In the genomic region with DNA sequence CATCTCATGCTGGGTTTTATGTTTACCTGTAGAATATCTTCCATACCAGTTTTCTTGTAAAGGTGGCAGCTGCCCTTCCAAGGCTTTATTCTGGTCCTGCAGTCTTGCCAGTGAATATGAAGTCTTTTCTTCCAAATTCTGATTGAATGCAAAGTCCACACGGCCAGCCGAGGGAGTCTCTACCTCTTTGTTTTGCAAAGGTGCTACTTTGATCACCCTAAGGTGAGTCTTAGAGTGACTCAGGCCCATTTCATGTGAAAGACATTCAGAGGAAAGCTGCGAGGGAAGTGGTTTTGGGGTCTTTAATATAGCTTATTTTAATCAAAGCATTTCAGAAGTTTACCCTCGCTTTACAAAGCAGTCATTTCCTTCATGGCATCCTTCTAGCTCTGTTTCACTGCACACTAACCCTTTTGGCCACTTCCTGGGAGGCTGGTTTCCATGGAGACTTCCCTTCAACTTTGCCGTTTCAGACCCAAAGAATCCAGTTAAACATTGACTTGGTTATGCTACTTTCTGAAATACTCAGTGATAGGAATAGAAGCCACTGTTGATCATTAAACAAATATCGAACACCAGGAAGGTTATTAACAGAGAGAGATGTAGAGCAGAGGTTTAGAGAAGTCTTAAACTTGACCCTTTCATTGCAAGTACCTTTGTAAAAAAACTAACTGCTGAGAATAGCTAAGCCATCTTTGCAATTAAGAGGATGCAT, we compare ENCODE assay signal across 11 cellular contexts. TPM values are rescaled to one million over a fixed set of nuclear protein-coding genes. Genes with fewer than 3 reads are reported as not detected.
DNase-seq lines count a peak whose midpoint lies in the region; ATAC-seq and TF ChIP-seq lines count a peak whose summit lies in the region.
"Had no signal": no experiment of that assay in that cellular context is flagged by ENCODE, and none has a peak within 500 bp of the region (broad histone marks: within the 10 kb centered on the region; RNA-seq: fewer than 3 reads in every experiment).

A gene with protein sequence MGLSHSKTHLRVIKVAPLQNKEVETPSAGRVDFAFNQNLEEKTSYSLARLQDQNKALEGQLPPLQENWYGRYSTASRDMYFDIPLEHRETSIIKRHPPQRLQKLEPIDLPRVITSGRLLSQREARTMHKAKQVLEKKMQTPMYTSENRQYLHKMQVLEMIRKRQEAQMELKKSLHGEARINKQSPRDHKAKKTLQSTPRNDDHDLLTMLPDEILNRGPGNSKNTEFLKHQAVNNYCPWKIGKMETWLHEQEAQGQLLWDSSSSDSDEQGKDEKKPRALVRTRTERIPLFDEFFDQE (minus strand): TSS at position 391 of the 715 bp plus-strand sequence. CDS start 142 bp downstream, at position 249.

- peak within 1 kb of the TSS; percentile 41; the same call in 1 of the 2 replicates for H3K27ac ChIP-seq in HEK293 (ENCODE audit: extremely low read depth, low read depth, low read length)
- no peak within 1 kb of the TSS for H3K27ac ChIP-seq in colonic mucosa
- no peak within 1 kb of the TSS for H3K27ac ChIP-seq in WERI-Rb-1
- H3K27ac ChIP-seq: KMS-11 had no signal

- POLR2A ChIA-PET in HEK293 (lab: Yijun Ruan, JAX) = no interaction called here

- H3K27ac Mint-ChIP-seq in nephron = peak within 1 kb of the TSS; percentile 86 to 97 (median 93)
- H3K27ac Mint-ChIP-seq in activated CD4-positive, alpha-beta T cell treated with anti-CD3 and anti-CD28 coated beads, Interleukin-2, amount 10 ng/mL, durations not matched to agents 24 days and 14 days = no peak within 1 kb of the TSS

- H3K4me3 ChIP-seq in HEK293 (ENCODE audit: low read depth, low read length) (no peak within 1 kb of the TSS), colonic mucosa (no peak within 1 kb of the TSS), WERI-Rb-1 (ENCODE audit: low read depth, low read length) (no peak within 1 kb of the TSS)

- H3K9ac ChIP-seq in colonic mucosa (ENCODE audit: low read depth in 2 of 2, low read length in 2 of 2) = no peak within 1 kb of the TSS
- H3K9ac ChIP-seq: KMS-11 had no signal

- no peak for TF ChIP-seq CTCF in HEK293 (tag by site-specific recombination; IDR thresholded peaks at IDR 0.05)
- no peak for TF ChIP-seq CTCF in nephron (IDR thresholded peaks at IDR 0.05; ENCODE audit: unreplicated experiment in 3 of 3)
- no peak for TF ChIP-seq CTCF in colonic mucosa (IDR thresholded peaks at IDR 0.05)
- TF ChIP-seq CTCF in WERI-Rb-1 (IDR thresholded peaks at IDR 0.05; ENCODE audit: low read depth, low read length) = no peak

- peaks cover 26% of the 10 kb centered on the region for H3K4me1 Mint-ChIP-seq in nephron
- no peaks in the 10 kb centered on the region for H3K4me1 Mint-ChIP-seq in activated CD4-positive, alpha-beta T cell treated with anti-CD3 and anti-CD28 coated beads, Interleukin-2, amount 10 ng/mL, durations not matched to agents 24 days and 14 days

- H3K27me3 ChIP-seq in colonic mucosa = no peaks in the 10 kb centered on the region
- no peaks in the 10 kb centered on the region for H3K27me3 ChIP-seq in WERI-Rb-1 (ENCODE audit: insufficient read depth, low read depth, severe bottlenecking)

- H3K9me3 ChIP-seq in HEK293 (ENCODE audit: control insufficient read depth, insufficient read depth, low read depth, low read length) (no peaks in the 10 kb centered on the region), colonic mucosa (no peaks in the 10 kb centered on the region), WERI-Rb-1 (ENCODE audit: severe bottlenecking) (no peaks in the 10 kb centered on the region)

- H3K4me1 ChIP-seq in HEK293 (ENCODE audit: control insufficient read depth, insufficient read depth, low read length) = peaks cover 18% of the 10 kb centered on the region
- H3K4me1 ChIP-seq in colonic mucosa = no peaks in the 10 kb centered on the region

- ATAC-seq in GM18873 (IDR thresholded peaks at IDR 0.05; ENCODE audit: low FRiP score, unreplicated experiment) = peak; percentile 77

- intact Hi-C loops in colonic mucosa (cut with DNase I) = no loop called here
- intact Hi-C loops in activated CD4-positive, alpha-beta T cell treated with anti-CD3 and anti-CD28 coated beads, Interleukin-2, amount 10 ng/mL, durations not matched to agents 24 days and 14 days (cut with micrococcal nuclease) = no loop called here

- H3K27me3 Mint-ChIP-seq in nephron (ENCODE audit: low read depth) = no peaks in the 10 kb centered on the region
- no peaks in the 10 kb centered on the region for H3K27me3 Mint-ChIP-seq in activated CD4-positive, alpha-beta T cell treated with anti-CD3 and anti-CD28 coated beads, Interleukin-2, amount 10 ng/mL, durations not matched to agents 24 days and 14 days

- peak within 1 kb of the TSS; percentile 78 to 81 (median 80) for H3K4me3 Mint-ChIP-seq in nephron
- H3K4me3 Mint-ChIP-seq in activated CD4-positive, alpha-beta T cell treated with anti-CD3 and anti-CD28 coated beads, Interleukin-2, amount 10 ng/mL, durations not matched to agents 24 days and 14 days = no peak within 1 kb of the TSS

- peak; percentile 70 for DNase-seq in HK-2 (ENCODE audit: unreplicated experiment)
- no peak for DNase-seq in colonic mucosa
- DNase-seq in activated CD4-positive, alpha-beta T cell treated with anti-CD3 and anti-CD28 coated beads, Interleukin-2, amount 10 ng/mL, durations not matched to agents 24 days and 14 days = no peak
- no peak for DNase-seq in WERI-Rb-1
- no peak for DNase-seq in SIG-M5 (lab: John Stamatoyannopoulos, UW)
- DNase-seq: central memory CD4-positive, alpha-beta T cell had no signal

- peaks cover 7% of the 10 kb centered on the region for H3K36me3 Mint-ChIP-seq in nephron (ENCODE audit: low read depth)
- no peaks in the 10 kb centered on the region for H3K36me3 Mint-ChIP-seq in activated CD4-positive, alpha-beta T cell treated with anti-CD3 and anti-CD28 coated beads, Interleukin-2, amount 10 ng/mL, durations not matched to agents 24 days and 14 days (ENCODE audit: low read depth)

- no peaks in the 10 kb centered on the region for H3K36me3 ChIP-seq in HEK293 (ENCODE audit: control insufficient read depth in 2 of 2, insufficient read depth in 1 of 2, low read length in 2 of 2)
- no peaks in the 10 kb centered on the region for H3K36me3 ChIP-seq in colonic mucosa
- H3K36me3 ChIP-seq in WERI-Rb-1 = no peaks in the 10 kb centered on the region

- no peaks in the 10 kb centered on the region for H3K9me3 Mint-ChIP-seq in nephron
- H3K9me3 Mint-ChIP-seq in activated CD4-positive, alpha-beta T cell treated with anti-CD3 and anti-CD28 coated beads, Interleukin-2, amount 10 ng/mL, durations not matched to agents 24 days and 14 days = no peaks in the 10 kb centered on the region

- CTCF ChIA-PET in HEK293 (lab: Yijun Ruan, JAX) = interaction anchor here (0.7 to 0.9 kb wide), 2 partner anchors 8 to 10 kb away, joined by 3 read pairs; no protein-coding TSS in a partner anchor

TF ChIP-seq in HEK293, 187 proteins besides CTCF, POLR2A, EP300 and RAD21:
- TF ChIP-seq KLF1 (tag by site-specific recombination; IDR thresholded peaks at IDR 0.05) (no peak), ZSCAN30 (tag by site-specific recombination; IDR thresholded peaks at IDR 0.05) (no peak), ZNF350 (tag by site-specific recombination; IDR thresholded peaks at IDR 0.05) (no peak), SP7 (tag by site-specific recombination; IDR thresholded peaks at IDR 0.05) (no peak), REPIN1 (tag by site-specific recombination; IDR thresholded peaks at IDR 0.05; ENCODE audit: low read depth) (no peak), GLI2 (tag by site-specific recombination; IDR thresholded peaks at IDR 0.05; ENCODE audit: borderline replicate concordance, low read depth) (no peak)

RNA-seq across cellular contexts. Expression of the gene that starts here (rescaled TPM):
- total RNA-seq in colonic mucosa = not detected
- total RNA-seq in activated CD4-positive, alpha-beta T cell treated with anti-CD3 and anti-CD28 coated beads, Interleukin-2, amount 10 ng/mL, durations not matched to agents 24 days and 14 days = not detected in 2 replicates
- total RNA-seq: omental fat pad had no signal
